ENCODE assay signal across 2 cellular contexts in the genomic region with DNA sequence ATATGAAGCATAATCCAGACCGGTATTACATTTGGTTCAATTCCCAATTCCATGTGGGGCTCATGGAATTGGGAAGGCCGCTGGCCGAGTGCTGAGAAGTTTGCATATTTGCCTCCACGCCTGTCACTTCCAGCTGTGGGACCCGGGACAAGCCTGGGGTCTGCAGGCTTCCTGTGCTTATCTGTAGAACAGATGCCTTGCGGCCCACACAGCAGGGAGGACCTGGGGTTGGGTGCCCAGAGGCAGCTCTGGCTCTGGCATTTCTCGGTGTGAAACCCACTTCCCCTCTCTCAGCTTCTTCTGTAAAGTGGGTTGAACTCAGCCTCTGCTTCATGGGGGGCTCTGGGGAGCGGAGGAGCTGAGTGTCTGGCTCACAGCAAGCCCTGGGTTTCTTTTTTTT.
A peak's percentile ranks its signal among the peaks of the same experiment; 100 is the strongest.
TF ChIP-seq lines count a peak whose summit lies in the region.

No MANE protein-coding gene starts in this region.

TF ChIP-seq in SK-N-SH, 30 proteins besides CTCF, POLR2A, EP300 and RAD21 (continued from another document):
- TF ChIP-seq, protein P1, sequence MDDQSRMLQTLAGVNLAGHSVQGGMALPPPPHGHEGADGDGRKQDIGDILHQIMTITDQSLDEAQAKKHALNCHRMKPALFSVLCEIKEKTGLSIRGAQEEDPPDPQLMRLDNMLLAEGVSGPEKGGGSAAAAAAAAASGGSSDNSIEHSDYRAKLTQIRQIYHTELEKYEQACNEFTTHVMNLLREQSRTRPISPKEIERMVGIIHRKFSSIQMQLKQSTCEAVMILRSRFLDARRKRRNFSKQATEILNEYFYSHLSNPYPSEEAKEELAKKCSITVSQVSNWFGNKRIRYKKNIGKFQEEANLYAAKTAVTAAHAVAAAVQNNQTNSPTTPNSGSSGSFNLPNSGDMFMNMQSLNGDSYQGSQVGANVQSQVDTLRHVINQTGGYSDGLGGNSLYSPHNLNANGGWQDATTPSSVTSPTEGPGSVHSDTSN (IDR thresholded peaks at IDR 0.05), result no peak
- TF ChIP-seq, protein P2, sequence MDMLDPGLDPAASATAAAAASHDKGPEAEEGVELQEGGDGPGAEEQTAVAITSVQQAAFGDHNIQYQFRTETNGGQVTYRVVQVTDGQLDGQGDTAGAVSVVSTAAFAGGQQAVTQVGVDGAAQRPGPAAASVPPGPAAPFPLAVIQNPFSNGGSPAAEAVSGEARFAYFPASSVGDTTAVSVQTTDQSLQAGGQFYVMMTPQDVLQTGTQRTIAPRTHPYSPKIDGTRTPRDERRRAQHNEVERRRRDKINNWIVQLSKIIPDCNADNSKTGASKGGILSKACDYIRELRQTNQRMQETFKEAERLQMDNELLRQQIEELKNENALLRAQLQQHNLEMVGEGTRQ (IDR thresholded peaks at IDR 0.05; ENCODE audit: borderline replicate concordance, low read depth, low read length), result no peak
- TF ChIP-seq GATA2 (CRISPR knock-in tag; IDR thresholded peaks at IDR 0.05), result peak; percentile 65
- TF ChIP-seq, protein P3, sequence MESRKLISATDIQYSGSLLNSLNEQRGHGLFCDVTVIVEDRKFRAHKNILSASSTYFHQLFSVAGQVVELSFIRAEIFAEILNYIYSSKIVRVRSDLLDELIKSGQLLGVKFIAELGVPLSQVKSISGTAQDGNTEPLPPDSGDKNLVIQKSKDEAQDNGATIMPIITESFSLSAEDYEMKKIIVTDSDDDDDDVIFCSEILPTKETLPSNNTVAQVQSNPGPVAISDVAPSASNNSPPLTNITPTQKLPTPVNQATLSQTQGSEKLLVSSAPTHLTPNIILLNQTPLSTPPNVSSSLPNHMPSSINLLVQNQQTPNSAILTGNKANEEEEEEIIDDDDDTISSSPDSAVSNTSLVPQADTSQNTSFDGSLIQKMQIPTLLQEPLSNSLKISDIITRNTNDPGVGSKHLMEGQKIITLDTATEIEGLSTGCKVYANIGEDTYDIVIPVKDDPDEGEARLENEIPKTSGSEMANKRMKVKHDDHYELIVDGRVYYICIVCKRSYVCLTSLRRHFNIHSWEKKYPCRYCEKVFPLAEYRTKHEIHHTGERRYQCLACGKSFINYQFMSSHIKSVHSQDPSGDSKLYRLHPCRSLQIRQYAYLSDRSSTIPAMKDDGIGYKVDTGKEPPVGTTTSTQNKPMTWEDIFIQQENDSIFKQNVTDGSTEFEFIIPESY (IDR thresholded peaks at IDR 0.05; ENCODE audit: borderline replicate concordance, low read depth), result no peak
- TF ChIP-seq ELF1 (IDR thresholded peaks at IDR 0.05), result no peak
- TF ChIP-seq MEF2A (IDR thresholded peaks at IDR 0.05; ENCODE audit: borderline replicate concordance, low read depth), result no peak
- TF ChIP-seq RXRA (IDR thresholded peaks at IDR 0.05; ENCODE audit: borderline replicate concordance, low read depth), result no peak
- no peak for TF ChIP-seq TAF1 (IDR thresholded peaks at IDR 0.05; ENCODE audit: borderline replicate concordance, low read depth, low read length)
- TF ChIP-seq GABPA (IDR thresholded peaks at IDR 0.05; ENCODE audit: low read depth), result no peak
- no peak for TF ChIP-seq TEAD4 (IDR thresholded peaks at IDR 0.05; ENCODE audit: borderline replicate concordance, insufficient read depth)
- peak; percentile 19 for TF ChIP-seq CHD2 (IDR thresholded peaks at IDR 0.05; ENCODE audit: low read length, partially characterized antibody)
TF ChIP-seq in SK-N-SH: peak in this region for 3.

TF ChIP-seq in SK-N-SH treated with all-trans-retinoic acid at 6 μM for 48 hours, 23 proteins besides CTCF, POLR2A, EP300 and RAD21 (continued from another document):
- TF ChIP-seq, protein P4, sequence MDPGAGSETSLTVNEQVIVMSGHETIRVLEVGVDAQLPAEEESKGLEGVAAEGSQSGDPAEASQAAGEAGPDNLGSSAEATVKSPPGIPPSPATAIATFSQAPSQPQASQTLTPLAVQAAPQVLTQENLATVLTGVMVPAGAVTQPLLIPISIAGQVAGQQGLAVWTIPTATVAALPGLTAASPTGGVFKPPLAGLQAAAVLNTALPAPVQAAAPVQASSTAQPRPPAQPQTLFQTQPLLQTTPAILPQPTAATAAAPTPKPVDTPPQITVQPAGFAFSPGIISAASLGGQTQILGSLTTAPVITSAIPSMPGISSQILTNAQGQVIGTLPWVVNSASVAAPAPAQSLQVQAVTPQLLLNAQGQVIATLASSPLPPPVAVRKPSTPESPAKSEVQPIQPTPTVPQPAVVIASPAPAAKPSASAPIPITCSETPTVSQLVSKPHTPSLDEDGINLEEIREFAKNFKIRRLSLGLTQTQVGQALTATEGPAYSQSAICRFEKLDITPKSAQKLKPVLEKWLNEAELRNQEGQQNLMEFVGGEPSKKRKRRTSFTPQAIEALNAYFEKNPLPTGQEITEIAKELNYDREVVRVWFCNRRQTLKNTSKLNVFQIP (CRISPR knock-in tag; IDR thresholded peaks at IDR 0.05; ENCODE audit: borderline replicate concordance, low read depth), result no peak
- TF ChIP-seq GLIS3 (CRISPR knock-in tag; IDR thresholded peaks at IDR 0.05) (no peak), ZC3H10 (CRISPR knock-in tag; IDR thresholded peaks at IDR 0.05) (no peak), ESRRG (CRISPR knock-in tag; IDR thresholded peaks at IDR 0.05) (no peak), ZFP30 (CRISPR knock-in tag; IDR thresholded peaks at IDR 0.05) (no peak)
- TF ChIP-seq, protein P5, sequence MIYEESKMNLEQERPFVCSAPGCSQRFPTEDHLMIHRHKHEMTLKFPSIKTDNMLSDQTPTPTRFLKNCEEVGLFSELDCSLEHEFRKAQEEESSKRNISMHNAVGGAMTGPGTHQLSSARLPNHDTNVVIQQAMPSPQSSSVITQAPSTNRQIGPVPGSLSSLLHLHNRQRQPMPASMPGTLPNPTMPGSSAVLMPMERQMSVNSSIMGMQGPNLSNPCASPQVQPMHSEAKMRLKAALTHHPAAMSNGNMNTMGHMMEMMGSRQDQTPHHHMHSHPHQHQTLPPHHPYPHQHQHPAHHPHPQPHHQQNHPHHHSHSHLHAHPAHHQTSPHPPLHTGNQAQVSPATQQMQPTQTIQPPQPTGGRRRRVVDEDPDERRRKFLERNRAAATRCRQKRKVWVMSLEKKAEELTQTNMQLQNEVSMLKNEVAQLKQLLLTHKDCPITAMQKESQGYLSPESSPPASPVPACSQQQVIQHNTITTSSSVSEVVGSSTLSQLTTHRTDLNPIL (CRISPR knock-in tag; IDR thresholded peaks at IDR 0.05; ENCODE audit: low read depth), result no peak
- TF ChIP-seq, protein P6, sequence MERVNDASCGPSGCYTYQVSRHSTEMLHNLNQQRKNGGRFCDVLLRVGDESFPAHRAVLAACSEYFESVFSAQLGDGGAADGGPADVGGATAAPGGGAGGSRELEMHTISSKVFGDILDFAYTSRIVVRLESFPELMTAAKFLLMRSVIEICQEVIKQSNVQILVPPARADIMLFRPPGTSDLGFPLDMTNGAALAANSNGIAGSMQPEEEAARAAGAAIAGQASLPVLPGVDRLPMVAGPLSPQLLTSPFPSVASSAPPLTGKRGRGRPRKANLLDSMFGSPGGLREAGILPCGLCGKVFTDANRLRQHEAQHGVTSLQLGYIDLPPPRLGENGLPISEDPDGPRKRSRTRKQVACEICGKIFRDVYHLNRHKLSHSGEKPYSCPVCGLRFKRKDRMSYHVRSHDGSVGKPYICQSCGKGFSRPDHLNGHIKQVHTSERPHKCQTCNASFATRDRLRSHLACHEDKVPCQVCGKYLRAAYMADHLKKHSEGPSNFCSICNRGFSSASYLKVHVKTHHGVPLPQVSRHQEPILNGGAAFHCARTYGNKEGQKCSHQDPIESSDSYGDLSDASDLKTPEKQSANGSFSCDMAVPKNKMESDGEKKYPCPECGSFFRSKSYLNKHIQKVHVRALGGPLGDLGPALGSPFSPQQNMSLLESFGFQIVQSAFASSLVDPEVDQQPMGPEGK (CRISPR knock-in tag; IDR thresholded peaks at IDR 0.05; ENCODE audit: borderline replicate concordance), result no peak
